Comparison of ENCODE assay signal across 9 cellular contexts in the genomic region with DNA sequence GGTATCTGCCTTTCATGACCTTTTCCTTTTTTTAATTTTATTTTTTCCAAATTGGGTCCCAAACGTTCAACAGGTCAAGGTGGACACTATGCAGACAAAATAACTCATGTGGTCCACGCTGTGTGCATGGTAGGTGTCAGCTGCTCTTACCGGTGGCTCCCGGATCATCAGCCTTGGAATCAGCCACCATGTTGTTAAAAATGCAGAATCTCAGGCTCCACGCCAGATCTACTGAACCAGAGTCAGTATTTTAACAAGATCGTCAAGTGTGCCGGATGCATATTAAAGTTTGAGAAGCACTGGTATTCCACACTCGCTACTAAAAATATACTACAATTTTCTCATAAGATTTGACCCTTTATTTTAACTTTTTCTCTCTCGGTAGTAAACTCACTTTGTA. TPM values are rescaled to one million over a fixed set of nuclear protein-coding genes. Genes with fewer than 3 reads are reported as not detected.
A peak's percentile ranks its signal among the peaks of the same experiment; 100 is the strongest.
DNase-seq lines count a peak whose midpoint lies in the region; ATAC-seq, FAIRE-seq and TF ChIP-seq lines count a peak whose summit lies in the region.
"Had no signal": no experiment of that assay in that cellular context is flagged by ENCODE, and none has a peak within 500 bp of the region (broad histone marks: within the 10 kb centered on the region; RNA-seq: fewer than 3 reads in every experiment).

No MANE protein-coding gene starts in this region.

- H3K36me3 ChIP-seq in cardiac muscle cell (no peaks in the 10 kb centered on the region), GM12878 (ENCODE audit: control insufficient read depth in 2 of 2, insufficient read depth in 2 of 2, low read length in 1 of 2) (no peaks in the 10 kb centered on the region), mesodermal cell (ENCODE audit: control insufficient read depth, insufficient read depth, low read length) (no peaks in the 10 kb centered on the region), urinary bladder (ENCODE audit: insufficient read depth) (no peaks in the 10 kb centered on the region)

- H3K9me3 ChIP-seq in cardiac muscle cell (ENCODE audit: low read depth) (no peaks in the 10 kb centered on the region), GM12878 (replicated peaks; ENCODE audit: control insufficient read depth, insufficient read depth, low read length) (no peaks in the 10 kb centered on the region), mesodermal cell (ENCODE audit: control insufficient read depth, low read length) (no peaks in the 10 kb centered on the region)

- in situ Hi-C loops in GM12878 (cut with MboI), result no loop called here

- H3K9ac ChIP-seq in GM12878 (ENCODE audit: control insufficient read depth, insufficient read depth, low read length), result peak overlapping the region; percentile 51; the same call in 1 of the 2 replicates

- H2AFZ ChIP-seq in GM12878 (ENCODE audit: control insufficient read depth, low read depth, low read length), result peak overlapping the region; percentile 62

- H3K4me3 ChIP-seq in cardiac muscle cell (peak overlapping the region; percentile 69), GM12878 (peak overlapping the region; percentile 71; the same call in 1 of the 2 replicates), mesodermal cell (ENCODE audit: extremely low read depth, insufficient read depth, low read length, poor library complexity, severe bottlenecking) (peak overlapping the region; percentile 42), urinary bladder (ENCODE audit: low read depth, low read length) (peak overlapping the region; percentile 71)

- RAD21 ChIA-PET in GM12878 (lab: Charles Lee; ENCODE audit: unreplicated experiment), result interaction anchor here (1.0 kb wide), 2 partner anchors 24 to 25 kb away, joined by 3 read pairs; no protein-coding TSS in a partner anchor

- no peak for DNase-seq in cardiac muscle cell (ENCODE audit: low read depth in 1 of 2, low spot score in 1 of 2)
- DNase-seq in cardiac septum (ENCODE audit: low spot score), result no peak
- DNase-seq in GM12878 (ENCODE audit: low read depth, low spot score), result no peak
- no peak for DNase-seq in activated CD4-positive, CD25-positive, alpha-beta regulatory T cell (lab: John Stamatoyannopoulos, UW)
- no peak for DNase-seq in NCI-H2029 treated with DMSO at 0.1 percent for 48 hours (lab: John Stamatoyannopoulos, UW)
- DNase-seq: GDM1 had no signal

- no peak for FAIRE-seq in GM12878 (lab: Jason Lieb, UNC)

- no peaks in the 10 kb centered on the region for H3K79me2 ChIP-seq in GM12878 (ENCODE audit: control insufficient read depth, insufficient read depth, low read length)

- TF ChIP-seq CTCF in cardiac muscle cell (IDR thresholded peaks at IDR 0.05; ENCODE audit: low read depth, low read length) (no peak), GM12878 (IDR thresholded peaks at IDR 0.05 in 2 of 3, conservative IDR thresholded peaks at IDR 0.05 in 1 of 3; ENCODE audit: control insufficient read depth in 2 of 3, extremely low read depth in 1 of 3, insufficient read depth in 1 of 3, low read depth in 3 of 3, low read length in 3 of 3) (no peak)

- no peak overlapping the region for H3K27ac ChIP-seq in cardiac muscle cell
- no peak overlapping the region for H3K27ac ChIP-seq in GM12878 (ENCODE audit: control insufficient read depth, insufficient read depth)
- peak overlapping the region; percentile 87 for H3K27ac ChIP-seq in mesodermal cell (ENCODE audit: low read depth, low read length, severe bottlenecking)
- H3K27ac ChIP-seq in urinary bladder (ENCODE audit: low read depth), result no peak overlapping the region

- H4K20me1 ChIP-seq in GM12878 (ENCODE audit: control insufficient read depth, insufficient read depth), result no peaks in the 10 kb centered on the region

- 44% methylated on average over 9 of the region's 9 CpGs for WGBS in GM12878 (ENCODE audit: insufficient coverage, insufficient replicate concordance, low lambda C conversion rate, missing lambda C conversion rate)
- 61 to 62% methylated on average over 7 of the region's 9 CpGs for WGBS in mesodermal cell (ENCODE audit: insufficient coverage in 2 of 2), 2 experiments
- WGBS in urinary bladder, result 24% methylated on average over 9 of the region's 9 CpGs

- ATAC-seq in GM12878 (no peak), GM19463 (IDR thresholded peaks at IDR 0.05; ENCODE audit: unreplicated experiment) (no peak)

- no peak for TF ChIP-seq POLR2A in GM12878 (IDR thresholded peaks at IDR 0.05; ENCODE audit: low read depth, low read length)

- no TSS peak for BruUV-seq in GM12878 (replicated peaks; lab: Mats Ljungman, UMichigan)

- H3K27me3 ChIP-seq in cardiac muscle cell (peaks cover 6% of the 10 kb centered on the region), GM12878 (replicated peaks in 1 of 2; ENCODE audit: control insufficient read depth in 2 of 2, insufficient read depth in 2 of 2, low read length in 1 of 2) (peaks cover 0 to 10% of the 10 kb centered on the region in 2 experiments; a peak in 1 of 4 replicates)

- SMC1A ChIA-PET in GM12878 (lab: Charles Lee; ENCODE audit: uncharacterized antibody, unreplicated experiment), result interaction anchor here (0.6 kb wide), 1 partner anchor 96 kb away, joined by 3 read pairs; no protein-coding TSS in a partner anchor

- H3K4me1 ChIP-seq in cardiac muscle cell (ENCODE audit: low read depth) (no peaks in the 10 kb centered on the region), GM12878 (ENCODE audit: control insufficient read depth, insufficient read depth, low read length) (peaks cover 5% of the 10 kb centered on the region; the same call in 1 of the 2 replicates), mesodermal cell (ENCODE audit: control insufficient read depth, insufficient read depth, low read length, poor library complexity, severe bottlenecking) (peaks cover 20% of the 10 kb centered on the region), urinary bladder (ENCODE audit: insufficient read depth) (no peaks in the 10 kb centered on the region)

- intact Hi-C loops in cardiac septum (cut with DNase I) (loop anchor here (10.0 kb wide), 1 partner anchor 328 kb away; the partner anchor contains the start of gene FJX1), GM12878 (cut with micrococcal nuclease; ENCODE audit: unreplicated experiment) (loop anchor here (10.0 kb wide), 1 partner anchor 328 kb away; the partner anchor contains the start of gene FJX1)

- POLR2A ChIA-PET in GM12878 (lab: Charles Lee), result no interaction called here

- CTCF ChIA-PET in GM12878 (lab: Yijun Ruan, JAX), result no interaction called here

- H3K4me2 ChIP-seq in GM12878 (ENCODE audit: control insufficient read depth, insufficient read depth), result peak overlapping the region; percentile 89

- no peak for TF ChIP-seq EP300 in GM12878 (IDR thresholded peaks at IDR 0.05; ENCODE audit: borderline replicate concordance in 1 of 2, control insufficient read depth in 1 of 2, low read depth in 2 of 2, low read length in 2 of 2)

- TF ChIP-seq RAD21 in GM12878 (IDR thresholded peaks at IDR 0.05; ENCODE audit: insufficient read depth, low read depth, low read length), result no peak

TF ChIP-seq in GM12878, 131 proteins besides CTCF, POLR2A, EP300 and RAD21 (continues in another document):
- TF ChIP-seq, protein P1, sequence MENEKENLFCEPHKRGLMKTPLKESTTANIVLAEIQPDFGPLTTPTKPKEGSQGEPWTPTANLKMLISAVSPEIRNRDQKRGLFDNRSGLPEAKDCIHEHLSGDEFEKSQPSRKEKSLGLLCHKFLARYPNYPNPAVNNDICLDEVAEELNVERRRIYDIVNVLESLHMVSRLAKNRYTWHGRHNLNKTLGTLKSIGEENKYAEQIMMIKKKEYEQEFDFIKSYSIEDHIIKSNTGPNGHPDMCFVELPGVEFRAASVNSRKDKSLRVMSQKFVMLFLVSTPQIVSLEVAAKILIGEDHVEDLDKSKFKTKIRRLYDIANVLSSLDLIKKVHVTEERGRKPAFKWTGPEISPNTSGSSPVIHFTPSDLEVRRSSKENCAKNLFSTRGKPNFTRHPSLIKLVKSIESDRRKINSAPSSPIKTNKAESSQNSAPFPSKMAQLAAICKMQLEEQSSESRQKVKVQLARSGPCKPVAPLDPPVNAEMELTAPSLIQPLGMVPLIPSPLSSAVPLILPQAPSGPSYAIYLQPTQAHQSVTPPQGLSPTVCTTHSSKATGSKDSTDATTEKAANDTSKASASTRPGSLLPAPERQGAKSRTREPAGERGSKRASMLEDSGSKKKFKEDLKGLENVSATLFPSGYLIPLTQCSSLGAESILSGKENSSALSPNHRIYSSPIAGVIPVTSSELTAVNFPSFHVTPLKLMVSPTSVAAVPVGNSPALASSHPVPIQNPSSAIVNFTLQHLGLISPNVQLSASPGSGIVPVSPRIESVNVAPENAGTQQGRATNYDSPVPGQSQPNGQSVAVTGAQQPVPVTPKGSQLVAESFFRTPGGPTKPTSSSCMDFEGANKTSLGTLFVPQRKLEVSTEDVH (IDR thresholded peaks at IDR 0.05; ENCODE audit: low read depth, partially characterized antibody), result no peak
- no peak for TF ChIP-seq MTA3 (IDR thresholded peaks at IDR 0.05; ENCODE audit: borderline replicate concordance, low read length)

RNA-seq across cellular contexts. Expression of gene LDLRAD3, which starts 0.6 kb away (rescaled TPM):
- total RNA-seq in cardiac muscle cell (6.2 and 12.3 TPM in 2 replicates), cardiac septum (4.4 TPM), GM12878 (2014; rRNA removed) (8.8 and 9.3 TPM in 2 replicates), GM12878 (2014; rRNA removed; fragmentation: Illumina TruSeq; extraction: Trizol) (7.9 and 8.0 TPM in 2 replicates), GM12878 (2021) (15.4 and 16.5 TPM in 2 replicates), urinary bladder (13.8 TPM)
- polyA plus RNA-seq in cardiac muscle cell (7.2 and 9.5 TPM in 2 replicates), GM12878 (2011; rRNA removed) (1.3 and 2.7 TPM in 2 replicates), GM12878 (2014; fragmentation: Illumina TruSeq; extraction: Trizol) (14.3 and 17.2 TPM in 2 replicates), GM12878 (2014; fragmentation: Nextera tagmentation; extraction: Ambion mirVana) (1 to 10 TPM; 2.5 to 3.1 TPM), GM12878 (2014; rRNA removed) (12.0 and 14.1 TPM in 2 replicates), GM12878 (2016; fragmentation: Nextera tagmentation; extraction: Ambion mirVana) (10 to 100 TPM; 13.0 to 14.5 TPM), urinary bladder (7.2 TPM)
- total RNA-seq in GM12878 (2013; cell fraction: nucleolus; rRNA removed), result 23.5 and 23.7 TPM in 2 replicates
- 0.22 TPM for polyA plus RNA-seq in GM12878 (2011; ENCODE audit: low read depth)
- polyA plus RNA-seq in GM12878 (2011; cell fraction: cytosol; rRNA removed), result 2.6 TPM in 2 replicates
- polyA plus RNA-seq in GM12878 (2011; cell fraction: nucleus; rRNA removed), result 1.9 and 2.9 TPM in 2 replicates
- 0.65 and 0.80 TPM in 2 replicates for polyA plus RNA-seq in GM12878 (2012)
- 1.8 and 3.3 TPM in 2 replicates for polyA minus RNA-seq in GM12878 (2011; rRNA and poly(A)+ RNA removed)
- polyA minus RNA-seq in GM12878 (2011; cell fraction: cytosol; rRNA and poly(A)+ RNA removed), result 2.5 and 4.4 TPM in 2 replicates
- polyA minus RNA-seq in GM12878 (2011; cell fraction: nucleus; rRNA and poly(A)+ RNA removed), result 1.5 and 2.6 TPM in 2 replicates
- polyA plus RNA-seq in mesodermal cell (2013, experiment 1 of 2), result 19.1 TPM
- 17.1 TPM for polyA plus RNA-seq in mesodermal cell (2013, experiment 2 of 2)
